ENCODE assay signal across 10 cellular contexts in genomic region chr18:77052656-77053309, GRCh38.
A peak's percentile ranks its signal among the peaks of the same experiment; 100 is the strongest.
DNase-seq lines count a peak whose midpoint lies in the region; ATAC-seq and TF ChIP-seq lines count a peak whose summit lies in the region.
"Had no signal": no experiment of that assay in that cellular context is flagged by ENCODE, and none has a peak within 500 bp of the region (broad histone marks: within the 10 kb centered on the region; RNA-seq: fewer than 3 reads in every experiment).

No MANE protein-coding gene starts in this region.

- no peak for DNase-seq in activated CD4-positive, alpha-beta T cell treated with anti-CD3 and anti-CD28 coated beads, Interleukin-2, amount 10 ng/mL, durations not matched to agents 24 days and 14 days
- DNase-seq in activated CD4-positive, alpha-beta T cell treated with anti-CD3 and anti-CD28 coated beads for 1 hour = no peak
- no peak for DNase-seq in effector memory CD4-positive, alpha-beta T cell
- no peak for DNase-seq in mesenteric fat pad (ENCODE audit: low spot score)
- DNase-seq: uterus had no signal

- peaks cover 29% of the 10 kb centered on the region for H3K36me3 Mint-ChIP-seq in activated CD4-positive, alpha-beta T cell treated with anti-CD3 and anti-CD28 coated beads, Interleukin-2, amount 10 ng/mL, durations not matched to agents 24 days and 14 days (ENCODE audit: low read depth)

- H3K4me2 ChIP-seq in Loucy (ENCODE audit: low read depth, low read length, poor library complexity, severe bottlenecking) = peak overlapping the region; percentile 72

- H3K9ac ChIP-seq in Loucy (ENCODE audit: low read depth, low read length, poor library complexity, severe bottlenecking) (peak overlapping the region; percentile 77), subcutaneous abdominal adipose tissue (ENCODE audit: low read length in 5 of 5) (peak overlapping the region in 2 of 5 donors; percentile 14 to 21)

- peak overlapping the region; percentile 56 for H3K27ac Mint-ChIP-seq in activated CD4-positive, alpha-beta T cell treated with anti-CD3 and anti-CD28 coated beads, Interleukin-2, amount 10 ng/mL, durations not matched to agents 24 days and 14 days

- H3K27ac ChIP-seq in effector memory CD4-positive, alpha-beta T cell (ENCODE audit: insufficient read depth, low read length, poor library complexity, severe bottlenecking) = peak overlapping the region; percentile 90
- H3K27ac ChIP-seq in subcutaneous abdominal adipose tissue (ENCODE audit: low read depth, low read length) = peak overlapping the region; percentile 43
- H3K27ac ChIP-seq: uterus had no signal

- intact Hi-C loops in activated CD4-positive, alpha-beta T cell treated with anti-CD3 and anti-CD28 coated beads, Interleukin-2, amount 10 ng/mL, durations not matched to agents 24 days and 14 days (cut with micrococcal nuclease) = no loop called here

- H4K20me1 ChIP-seq in Loucy (ENCODE audit: insufficient read depth, low read length, poor library complexity, severe bottlenecking) = no peaks in the 10 kb centered on the region

- H3K9me3 Mint-ChIP-seq in activated CD4-positive, alpha-beta T cell treated with anti-CD3 and anti-CD28 coated beads, Interleukin-2, amount 10 ng/mL, durations not matched to agents 24 days and 14 days = no peaks in the 10 kb centered on the region

- peaks cover 24% of the 10 kb centered on the region; the same call in 1 of the 2 replicates for H3K79me2 ChIP-seq in Loucy (ENCODE audit: insufficient read depth, low read length)

- H2AFZ ChIP-seq in Loucy (ENCODE audit: low read length) = no peak overlapping the region

- no peaks in the 10 kb centered on the region for H3K9me2 ChIP-seq in Loucy (replicated peaks; ENCODE audit: low read depth, low read length)

- peaks cover 51% of the 10 kb centered on the region for H3K4me1 Mint-ChIP-seq in activated CD4-positive, alpha-beta T cell treated with anti-CD3 and anti-CD28 coated beads, Interleukin-2, amount 10 ng/mL, durations not matched to agents 24 days and 14 days

- no peak for ATAC-seq in HG02588 (IDR thresholded peaks at IDR 0.05; ENCODE audit: unreplicated experiment)
- no peak for ATAC-seq in GM21526 (IDR thresholded peaks at IDR 0.05; ENCODE audit: low FRiP score, unreplicated experiment)
- ATAC-seq: HCT116 had no signal

- peak overlapping the region; percentile 85 for H3K4me3 Mint-ChIP-seq in activated CD4-positive, alpha-beta T cell treated with anti-CD3 and anti-CD28 coated beads, Interleukin-2, amount 10 ng/mL, durations not matched to agents 24 days and 14 days

- H3K4me3 ChIP-seq in Loucy (ENCODE audit: low read length, poor library complexity, severe bottlenecking) (peak overlapping the region; percentile 8), subcutaneous abdominal adipose tissue (ENCODE audit: low read depth in 1 of 5, low read length in 5 of 5) (no peak overlapping the region)
- no peak overlapping the region for H3K4me3 ChIP-seq in effector memory CD4-positive, alpha-beta T cell (ENCODE audit: insufficient read depth, low read depth, low read length, poor library complexity, severe bottlenecking)
- H3K4me3 ChIP-seq: uterus had no signal

- no peaks in the 10 kb centered on the region for H3K36me3 ChIP-seq in Loucy (ENCODE audit: insufficient read depth, low read length)
- peaks cover 5% of the 10 kb centered on the region for H3K36me3 ChIP-seq in effector memory CD4-positive, alpha-beta T cell (ENCODE audit: control insufficient read depth, insufficient read depth, low read length)
- H3K36me3 ChIP-seq in subcutaneous abdominal adipose tissue (ENCODE audit: control insufficient read depth in 5 of 5, insufficient read depth in 5 of 5, low read length in 5 of 5) = no peaks in the 10 kb centered on the region
- H3K36me3 ChIP-seq: uterus had no signal

- H3K4me1 ChIP-seq in Loucy (ENCODE audit: insufficient read depth, low read length, poor library complexity, severe bottlenecking) (peaks cover 68% of the 10 kb centered on the region), subcutaneous abdominal adipose tissue (ENCODE audit: control insufficient read depth in 5 of 5, insufficient read depth in 5 of 5, low read length in 5 of 5) (peaks cover 9 to 59% (median 52%) of the 10 kb centered on the region in 5 donors)
- peaks cover 53% of the 10 kb centered on the region for H3K4me1 ChIP-seq in effector memory CD4-positive, alpha-beta T cell (ENCODE audit: control insufficient read depth, insufficient read depth, low read length, poor library complexity, severe bottlenecking)
- H3K4me1 ChIP-seq: uterus had no signal

- no peaks in the 10 kb centered on the region for H3K9me3 ChIP-seq in Loucy (ENCODE audit: insufficient read depth, low read depth, low read length)
- H3K9me3 ChIP-seq in effector memory CD4-positive, alpha-beta T cell (ENCODE audit: control insufficient read depth, low read length) = no peaks in the 10 kb centered on the region
- H3K9me3 ChIP-seq in subcutaneous abdominal adipose tissue (ENCODE audit: control insufficient read depth in 5 of 5, low read length in 5 of 5) = no peaks in the 10 kb centered on the region
- H3K9me3 ChIP-seq: uterus had no signal

- H3F3A ChIP-seq in Loucy (ENCODE audit: low read depth) = peaks cover 5% of the 10 kb centered on the region

- H3K27me3 ChIP-seq in Loucy (ENCODE audit: insufficient read depth, low read length, poor library complexity, severe bottlenecking) = no peaks in the 10 kb centered on the region
- no peaks in the 10 kb centered on the region for H3K27me3 ChIP-seq in effector memory CD4-positive, alpha-beta T cell (replicated peaks; ENCODE audit: control insufficient read depth, insufficient read depth, low read length, poor library complexity, severe bottlenecking)
- no peaks in the 10 kb centered on the region for H3K27me3 ChIP-seq in subcutaneous abdominal adipose tissue (ENCODE audit: control insufficient read depth in 5 of 5, insufficient read depth in 4 of 5, low read length in 5 of 5)
- H3K27me3 ChIP-seq: uterus had no signal

- no peak for TF ChIP-seq CTCF in Loucy (conservative IDR thresholded peaks at IDR 0.05; ENCODE audit: low read length)

- H3K27me3 Mint-ChIP-seq in activated CD4-positive, alpha-beta T cell treated with anti-CD3 and anti-CD28 coated beads, Interleukin-2, amount 10 ng/mL, durations not matched to agents 24 days and 14 days = no peaks in the 10 kb centered on the region
